ENCODE assay signal across 1 cellular context in the genomic region with DNA sequence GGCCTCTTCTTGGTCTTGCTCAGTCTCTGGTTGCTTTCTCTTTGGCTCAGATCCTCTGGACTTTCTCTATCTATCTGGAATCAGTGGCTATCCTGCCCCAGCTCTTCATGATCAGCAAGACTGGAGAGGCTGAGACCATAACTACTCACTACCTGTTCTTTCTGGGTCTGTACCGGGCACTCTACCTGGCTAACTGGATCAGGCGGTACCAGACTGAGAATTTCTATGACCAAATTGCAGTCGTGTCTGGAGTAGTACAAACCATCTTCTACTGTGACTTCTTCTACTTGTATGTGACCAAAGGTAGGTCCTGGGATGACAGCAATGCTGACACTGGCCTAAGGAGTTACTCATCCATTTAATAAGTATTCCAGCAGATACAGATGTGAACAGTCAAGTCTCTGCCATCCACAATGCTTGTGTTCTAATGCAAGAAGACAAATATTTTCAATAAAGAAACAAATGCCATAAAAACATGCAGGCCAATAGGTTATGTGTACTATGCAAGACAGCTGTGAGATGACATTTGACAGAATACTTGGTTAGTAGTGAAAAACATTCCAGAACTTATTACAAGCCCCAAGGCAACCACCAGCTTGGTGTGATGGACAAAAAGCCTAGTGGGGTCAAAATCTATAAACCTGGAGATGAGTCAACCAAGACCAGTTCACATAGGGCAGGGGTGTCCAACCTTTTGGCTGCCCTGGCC.
TF ChIP-seq lines count a peak whose summit lies in the region.

No MANE protein-coding gene starts in this region.

TF ChIP-seq in HepG2, 621 proteins besides CTCF, POLR2A, EP300 and RAD21:
- TF ChIP-seq, protein P1, sequence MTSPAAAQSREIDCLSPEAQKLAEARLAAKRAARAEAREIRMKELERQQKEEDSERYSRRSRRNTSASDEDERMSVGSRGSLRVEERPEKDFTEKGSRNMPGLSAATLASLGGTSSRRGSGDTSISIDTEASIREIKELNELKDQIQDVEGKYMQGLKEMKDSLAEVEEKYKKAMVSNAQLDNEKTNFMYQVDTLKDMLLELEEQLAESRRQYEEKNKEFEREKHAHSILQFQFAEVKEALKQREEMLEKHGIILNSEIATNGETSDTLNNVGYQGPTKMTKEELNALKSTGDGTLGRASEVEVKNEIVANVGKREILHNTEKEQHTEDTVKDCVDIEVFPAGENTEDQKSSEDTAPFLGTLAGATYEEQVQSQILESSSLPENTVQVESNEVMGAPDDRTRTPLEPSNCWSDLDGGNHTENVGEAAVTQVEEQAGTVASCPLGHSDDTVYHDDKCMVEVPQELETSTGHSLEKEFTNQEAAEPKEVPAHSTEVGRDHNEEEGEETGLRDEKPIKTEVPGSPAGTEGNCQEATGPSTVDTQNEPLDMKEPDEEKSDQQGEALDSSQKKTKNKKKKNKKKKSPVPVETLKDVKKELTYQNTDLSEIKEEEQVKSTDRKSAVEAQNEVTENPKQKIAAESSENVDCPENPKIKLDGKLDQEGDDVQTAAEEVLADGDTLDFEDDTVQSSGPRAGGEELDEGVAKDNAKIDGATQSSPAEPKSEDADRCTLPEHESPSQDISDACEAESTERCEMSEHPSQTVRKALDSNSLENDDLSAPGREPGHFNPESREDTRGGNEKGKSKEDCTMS (CRISPR knock-in tag; conservative IDR thresholded peaks at IDR 0.05) = no peak
- TF ChIP-seq, protein P2, sequence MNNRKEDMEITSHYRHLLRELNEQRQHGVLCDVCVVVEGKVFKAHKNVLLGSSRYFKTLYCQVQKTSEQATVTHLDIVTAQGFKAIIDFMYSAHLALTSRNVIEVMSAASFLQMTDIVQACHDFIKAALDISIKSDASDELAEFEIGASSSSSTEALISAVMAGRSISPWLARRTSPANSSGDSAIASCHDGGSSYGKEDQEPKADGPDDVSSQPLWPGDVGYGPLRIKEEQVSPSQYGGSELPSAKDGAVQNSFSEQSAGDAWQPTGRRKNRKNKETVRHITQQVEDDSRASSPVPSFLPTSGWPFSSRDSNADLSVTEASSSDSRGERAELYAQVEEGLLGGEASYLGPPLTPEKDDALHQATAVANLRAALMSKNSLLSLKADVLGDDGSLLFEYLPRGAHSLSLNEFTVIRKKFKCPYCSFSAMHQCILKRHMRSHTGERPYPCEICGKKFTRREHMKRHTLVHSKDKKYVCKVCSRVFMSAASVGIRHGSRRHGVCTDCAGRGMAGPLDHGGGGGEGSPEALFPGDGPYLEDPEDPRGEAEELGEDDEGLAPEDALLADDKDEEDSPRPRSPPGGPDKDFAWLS (CRISPR knock-in tag; IDR thresholded peaks at IDR 0.05; ENCODE audit: borderline replicate concordance) = no peak
- no peak for TF ChIP-seq MTA1 (CRISPR knock-in tag; IDR thresholded peaks at IDR 0.05; ENCODE audit: borderline replicate concordance)
- TF ChIP-seq ZNF713 (CRISPR knock-in tag; IDR thresholded peaks at IDR 0.05) = no peak
- TF ChIP-seq RBFOX2 (IDR thresholded peaks at IDR 0.05; ENCODE audit: low read depth, low read length) = 0 out of 2 replicates have a peak, but pooled peaks have one; percentile 6
- 0 out of 2 replicates have a peak, but pooled peaks have one; percentile 14 for TF ChIP-seq MBD4 (IDR thresholded peaks at IDR 0.05; ENCODE audit: borderline replicate concordance, low read length)
- peak; percentile 11; the same call in 1 of the 2 replicates for TF ChIP-seq SSRP1 (CRISPR knock-in tag; IDR thresholded peaks at IDR 0.05)
- TF ChIP-seq HDAC6 (IDR thresholded peaks at IDR 0.05; ENCODE audit: low read depth, low read length) = no peak
- TF ChIP-seq ZNF678 (CRISPR knock-in tag; IDR thresholded peaks at IDR 0.05) = no peak
- no peak for TF ChIP-seq ZSCAN12 (CRISPR knock-in tag; IDR thresholded peaks at IDR 0.05)
- TF ChIP-seq ZNF589 (CRISPR knock-in tag; conservative IDR thresholded peaks at IDR 0.05) = no peak
- TF ChIP-seq NFYB (CRISPR knock-in tag; IDR thresholded peaks at IDR 0.05) = no peak
- no peak for TF ChIP-seq RARG (CRISPR knock-in tag; IDR thresholded peaks at IDR 0.05; ENCODE audit: low read depth)
- TF ChIP-seq ZNF382 (CRISPR knock-in tag; IDR thresholded peaks at IDR 0.05; ENCODE audit: borderline replicate concordance) = no peak
- no peak for TF ChIP-seq ZNF460 (CRISPR knock-in tag; IDR thresholded peaks at IDR 0.05; ENCODE audit: borderline replicate concordance)
